In the genomic region with DNA sequence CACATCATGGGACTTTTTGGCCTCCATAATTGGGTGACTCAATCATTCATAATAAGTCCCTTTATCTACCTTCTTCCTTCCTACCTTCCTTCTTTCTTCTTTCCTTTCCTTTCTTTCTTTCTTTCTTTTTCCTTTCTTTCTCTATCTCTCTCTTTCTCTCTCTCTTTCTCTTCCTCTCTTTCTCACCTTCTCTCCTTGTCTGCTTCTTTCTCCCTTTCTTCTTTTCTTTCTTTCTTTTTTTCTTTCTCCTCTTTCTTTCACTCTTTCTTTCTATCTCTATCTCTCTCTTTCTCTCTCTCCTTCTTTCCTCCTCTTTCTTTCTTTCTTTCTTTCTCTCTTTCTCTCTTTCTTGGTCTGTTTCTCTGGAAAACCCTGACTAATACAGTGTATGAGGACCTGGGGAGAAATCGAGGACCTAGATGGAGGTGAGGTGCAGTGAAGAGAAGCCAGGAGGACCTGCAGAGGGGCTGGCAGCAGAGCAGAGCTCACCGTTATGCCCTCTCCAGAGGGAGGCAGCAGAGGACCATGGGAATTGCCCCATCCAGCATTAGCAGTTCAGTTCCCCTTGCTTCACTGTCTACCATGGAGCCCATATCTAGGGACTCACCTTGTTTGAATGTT, we compare ENCODE assay signal across 9 cellular contexts. TPM values are rescaled to one million over a fixed set of nuclear protein-coding genes. Genes with fewer than 3 reads are reported as not detected.
DNase-seq lines count a peak whose midpoint lies in the region; ATAC-seq, FAIRE-seq and TF ChIP-seq lines count a peak whose summit lies in the region.
"Had no signal": no experiment of that assay in that cellular context is flagged by ENCODE, and none has a peak within 500 bp of the region (broad histone marks: within the 10 kb centered on the region; RNA-seq: fewer than 3 reads in every experiment).

No MANE protein-coding gene starts in this region.

- BruUV-seq in endothelial cell of umbilical vein (replicated peaks; lab: Mats Ljungman, UMichigan), result no TSS peak

- no peaks in the 10 kb centered on the region for H3K36me3 ChIP-seq in endothelial cell of umbilical vein (ENCODE audit: control insufficient read depth in 2 of 2, extremely low read depth in 1 of 2, insufficient read depth in 2 of 2, low read length in 2 of 2)
- H3K36me3 ChIP-seq in parathyroid adenoma (ENCODE audit: control insufficient read depth, insufficient read depth, low read length), result no peaks in the 10 kb centered on the region

- no peak overlapping the region for H2AFZ ChIP-seq in endothelial cell of umbilical vein (ENCODE audit: low read depth, low read length)
- H2AFZ ChIP-seq in parathyroid adenoma, result no peak overlapping the region

- H3K4me2 ChIP-seq in endothelial cell of umbilical vein (ENCODE audit: insufficient read depth, low read length) (no peak overlapping the region), parathyroid adenoma (ENCODE audit: low read length) (no peak overlapping the region)

- H3K79me2 ChIP-seq in endothelial cell of umbilical vein (ENCODE audit: control insufficient read depth, insufficient read depth, low read length) (no peaks in the 10 kb centered on the region), parathyroid adenoma (no peaks in the 10 kb centered on the region)

- no peak for ATAC-seq in GM18858 (IDR thresholded peaks at IDR 0.05; ENCODE audit: unreplicated experiment)
- no peak for ATAC-seq in GM18907 (IDR thresholded peaks at IDR 0.05; ENCODE audit: unreplicated experiment)

- dilution Hi-C loops in endothelial cell of umbilical vein (cut with MboI; ENCODE audit: extremely low pct_ligation_motif_present, low sequenced_read_pairs), result no loop called here

- TF ChIP-seq POLR2A in endothelial cell of umbilical vein (IDR thresholded peaks at IDR 0.05; ENCODE audit: low read depth, low read length), result no peak

- H4K20me1 ChIP-seq in endothelial cell of umbilical vein (replicated peaks; ENCODE audit: control insufficient read depth, extremely low read depth, insufficient read depth, low read length), result no peaks in the 10 kb centered on the region

- peak; percentile 25 to 64 for TF ChIP-seq CTCF in endothelial cell of umbilical vein (IDR thresholded peaks at IDR 0.05; ENCODE audit: extremely low read depth in 1 of 2, insufficient read depth in 1 of 2, low read depth in 1 of 2, low read length in 2 of 2)
- peak; percentile 62 for TF ChIP-seq CTCF in parathyroid adenoma (IDR thresholded peaks at IDR 0.05)

- peaks cover 1% of the 10 kb centered on the region for H3K4me1 Mint-ChIP-seq in T-helper 2 cell treated with Interferon-gamma antibody and Interleukin-4, amounts not matched to agents 5 μg/mL and 100 μg/mL, for 36 hours (ENCODE audit: low read depth)

- H3K4me1 ChIP-seq in endothelial cell of umbilical vein (ENCODE audit: control insufficient read depth, extremely low read depth, insufficient read depth, low read length) (no peaks in the 10 kb centered on the region), parathyroid adenoma (no peaks in the 10 kb centered on the region)

- intact Hi-C loops in endothelial cell of umbilical vein (cut with micrococcal nuclease), result loop anchor here (1.0 kb wide), 3 partner anchors 141 to 269 kb away; no protein-coding TSS in a partner anchor

- H3K4me3 ChIP-seq in endothelial cell of umbilical vein (replicated peaks in 1 of 3; ENCODE audit: insufficient read depth in 1 of 3, low read depth in 1 of 3, low read length in 3 of 3), result no peak overlapping the region
- H3K4me3 ChIP-seq in parathyroid adenoma (ENCODE audit: low read depth, low read length), result no peak overlapping the region

- no peaks in the 10 kb centered on the region for H3K36me3 Mint-ChIP-seq in T-helper 2 cell treated with Interferon-gamma antibody and Interleukin-4, amounts not matched to agents 5 μg/mL and 100 μg/mL, for 36 hours (ENCODE audit: low read depth)

- POLR2A ChIA-PET in endothelial cell of umbilical vein (lab: Charles Lee), result no interaction called here

- DNase-seq in M059J (ENCODE audit: low read depth) (peak; percentile 40), endothelial cell of umbilical vein (ENCODE audit: low read depth, low spot score) (peak; percentile 44), ureter (ENCODE audit: low spot score) (no peak)
- DNase-seq in T-helper 2 cell treated with Interferon-gamma antibody and Interleukin-4, amounts not matched to agents 5 μg/mL and 100 μg/mL, for 36 hours (ENCODE audit: low spot score), result peak; percentile 18

- CTCF ChIA-PET in endothelial cell of umbilical vein (lab: Charles Lee), result interaction anchor here (0.5 to 10.8 kb wide), 23 partner anchors 8 to 480 kb away, joined by 3 to 156 read pairs (median 5); a partner anchor contains a TSS

- peaks cover 33% of the 10 kb centered on the region for H3K27me3 Mint-ChIP-seq in T-helper 2 cell treated with Interferon-gamma antibody and Interleukin-4, amounts not matched to agents 5 μg/mL and 100 μg/mL, for 36 hours (ENCODE audit: low read depth)

- H3K9me3 Mint-ChIP-seq in T-helper 2 cell treated with Interferon-gamma antibody and Interleukin-4, amounts not matched to agents 5 μg/mL and 100 μg/mL, for 36 hours, result no peaks in the 10 kb centered on the region
- H3K9me3 Mint-ChIP-seq: nephron had no signal

- H3K9me3 ChIP-seq in endothelial cell of umbilical vein (replicated peaks; ENCODE audit: control insufficient read depth, insufficient read depth, low read length) (no peaks in the 10 kb centered on the region), parathyroid adenoma (ENCODE audit: control insufficient read depth, low read length) (no peaks in the 10 kb centered on the region)

- FAIRE-seq in G401.6 (lab: Jason Lieb, UNC) (peak; percentile 56), endothelial cell of umbilical vein (lab: Jason Lieb, UNC) (no peak)

- H3K27ac ChIP-seq in endothelial cell of umbilical vein (ENCODE audit: insufficient read depth, low read depth, low read length) (no peak overlapping the region), parathyroid adenoma (no peak overlapping the region)

- no peak overlapping the region for H3K4me3 Mint-ChIP-seq in T-helper 2 cell treated with Interferon-gamma antibody and Interleukin-4, amounts not matched to agents 5 μg/mL and 100 μg/mL, for 36 hours
- H3K4me3 Mint-ChIP-seq: nephron had no signal

- H3K9me1 ChIP-seq in endothelial cell of umbilical vein (replicated peaks; ENCODE audit: control insufficient read depth, extremely low read depth, insufficient read depth, low read length), result no peaks in the 10 kb centered on the region

- H3K27me3 ChIP-seq in endothelial cell of umbilical vein (ENCODE audit: control insufficient read depth in 2 of 2, insufficient read depth in 2 of 2, low read length in 2 of 2), result peaks cover 16 to 43% of the 10 kb centered on the region in 2 experiments
- H3K27me3 ChIP-seq in parathyroid adenoma (ENCODE audit: control insufficient read depth, insufficient read depth, low read length), result no peaks in the 10 kb centered on the region

- H3K9ac ChIP-seq in endothelial cell of umbilical vein (replicated peaks; ENCODE audit: extremely low read depth, insufficient read depth, low read length) (no peak overlapping the region), parathyroid adenoma (no peak overlapping the region)

- no peak overlapping the region for H3K27ac Mint-ChIP-seq in T-helper 2 cell treated with Interferon-gamma antibody and Interleukin-4, amounts not matched to agents 5 μg/mL and 100 μg/mL, for 36 hours

TF ChIP-seq in endothelial cell of umbilical vein, 7 proteins besides CTCF, POLR2A, EP300 and RAD21:
- TF ChIP-seq JUN (IDR thresholded peaks at IDR 0.05; ENCODE audit: borderline replicate concordance, insufficient read depth, insufficient read length, low read depth) (no peak), POLR2AphosphoS5 (IDR thresholded peaks at IDR 0.05; ENCODE audit: insufficient read depth, low read depth, low read length) (no peak), MYC (IDR thresholded peaks at IDR 0.05; ENCODE audit: low read depth, low read length) (no peak)

RNA-seq across cellular contexts. Expression of a gene that starts 52.7 kb away (rescaled TPM):
- total RNA-seq in M059J (2014; rRNA removed; shearing (Covaris generic)), result 6.4 and 11.4 TPM in 2 replicates
- total RNA-seq in endothelial cell of umbilical vein (18.5 and 19.7 TPM in 2 replicates), ureter (30.9 TPM)
- polyA plus RNA-seq in endothelial cell of umbilical vein, result 10.0 and 11.6 TPM in 2 replicates
- polyA plus RNA-seq in endothelial cell of umbilical vein (2011; cell fraction: cytosol; rRNA removed), result 8.1 and 8.4 TPM in 2 replicates
- polyA plus RNA-seq in endothelial cell of umbilical vein (2011; cell fraction: nucleus; rRNA removed), result 22.1 and 23.8 TPM in 2 replicates
- 17.7 and 17.9 TPM in 2 replicates for polyA plus RNA-seq in endothelial cell of umbilical vein (2012)
- 32.2 and 33.9 TPM in 2 replicates for polyA minus RNA-seq in endothelial cell of umbilical vein
- 10.0 TPM for polyA minus RNA-seq in endothelial cell of umbilical vein (2011; cell fraction: cytosol; rRNA and poly(A)+ RNA removed)
- polyA minus RNA-seq in endothelial cell of umbilical vein (2011; cell fraction: nucleus; rRNA and poly(A)+ RNA removed), result 24.4 and 31.6 TPM in 2 replicates
